Comparison of ENCODE assay signal across 26 cellular contexts in genomic region chr1:231611111-231611510, GRCh38. TPM values are rescaled to one million over a fixed set of nuclear protein-coding genes. Genes with fewer than 3 reads are reported as not detected.
DNase-seq lines count a peak whose midpoint lies in the region; ATAC-seq and TF ChIP-seq lines count a peak whose summit lies in the region.
"Had no signal": no experiment of that assay in that cellular context is flagged by ENCODE, and none has a peak within 500 bp of the region (broad histone marks: within the 10 kb centered on the region; RNA-seq: fewer than 3 reads in every experiment).

No MANE protein-coding gene starts in this region.

- H3K56ac ChIP-seq in H9 (ENCODE audit: insufficient read length, low read depth, low read length), result no peak overlapping the region

- no peak overlapping the region for H3T11ph ChIP-seq in H9 (ENCODE audit: low read length)

- H3K4me3 Mint-ChIP-seq in activated naive CD8-positive, alpha-beta T cell, result peak overlapping the region; percentile 9
- H3K4me3 Mint-ChIP-seq in activated naive CD8-positive, alpha-beta T cell treated with anti-CD3 and anti-CD28 coated beads, Interleukin-2, amount 50 U/mL, for 24 hours, result no peak overlapping the region
- peak overlapping the region in 1 of 3 donors; percentile 76 for H3K4me3 Mint-ChIP-seq in T-cell
- H3K4me3 Mint-ChIP-seq in stimulated activated naive B cell treated with anti-CD40 and anti-IgM and Interleukin-4, amounts not matched to agents 10 μg/mL and 1 μg/mL and 100 μg/mL, for 72 hours, result no peak overlapping the region
- no peak overlapping the region for H3K4me3 Mint-ChIP-seq in stimulated activated naive CD8-positive, alpha-beta T cell treated with anti-CD3 and anti-CD28 coated beads, Interleukin-15, amount 100 ng/mL, for 72 hours
- H3K4me3 Mint-ChIP-seq in H9, result no peak overlapping the region
- H3K4me3 Mint-ChIP-seq: activated T-cell treated with anti-CD3 and anti-CD28 coated beads, Interleukin-2, amount 50 U/mL, for 4 hours; neural progenitor cell had no signal

- no peak overlapping the region for H3K9ac ChIP-seq in H9 (ENCODE audit: extremely low read depth, insufficient read length, low read length)
- H3K9ac ChIP-seq: neural progenitor cell had no signal

- peak; percentile 30 for DNase-seq in DMS 273 (lab: John Stamatoyannopoulos, UW; ENCODE audit: unreplicated experiment)
- no peak for DNase-seq in DMS 273 treated with DMSO at 0.1 percent for 48 hours (lab: John Stamatoyannopoulos, UW)
- no peak for DNase-seq in activated naive CD8-positive, alpha-beta T cell treated with anti-CD3 and anti-CD28 coated beads, Interleukin-2, amount 50 U/mL, for 24 hours
- no peak for DNase-seq in T-cell
- DNase-seq in stimulated activated naive B cell treated with anti-CD40 and anti-IgM and Interleukin-4, amounts not matched to agents 10 μg/mL and 1 μg/mL and 100 μg/mL, for 72 hours, result no peak
- no peak for DNase-seq in stimulated activated naive CD8-positive, alpha-beta T cell treated with anti-CD3 and anti-CD28 coated beads, Interleukin-15, amount 100 ng/mL, for 72 hours
- DNase-seq in H9, result no peak
- DNase-seq: activated gamma-delta T cell treated with Interleukin-2 at 50 U/mL for 16 hours; activated T-cell treated with anti-CD3 and anti-CD28 coated beads, Interleukin-2, amount 50 U/mL, for 4 hours; body of pancreas; cerebellar nuclear complex; foreskin fibroblast; H7; KG1; NCI-H1417 treated with DMSO at 0.1 percent for 48 hours; NCI-H2029 treated with DMSO at 0.1 percent for 48 hours; NCI-H226; pancreas; SJCRH30; stimulated activated naive CD4-positive, alpha-beta T cell treated with Interleukin-2 at 50 U/mL for 16 hours; upper lobe of right lung had no signal

- H2AK5ac ChIP-seq in H9 (ENCODE audit: insufficient read length, low read length), result no peak overlapping the region

- no peak overlapping the region for H2AFZ ChIP-seq in H9 (ENCODE audit: low read length)
- H2AFZ ChIP-seq: neural progenitor cell had no signal

- peaks cover 51% of the 10 kb centered on the region for H3K4me1 Mint-ChIP-seq in activated naive CD8-positive, alpha-beta T cell (ENCODE audit: low read depth)
- H3K4me1 Mint-ChIP-seq in activated naive CD8-positive, alpha-beta T cell treated with anti-CD3 and anti-CD28 coated beads, Interleukin-2, amount 50 U/mL, for 24 hours, result peaks cover 45% of the 10 kb centered on the region
- H3K4me1 Mint-ChIP-seq in T-cell (peaks cover 54 to 61% (median 54%) of the 10 kb centered on the region in 3 donors), H9 (no peaks in the 10 kb centered on the region)
- H3K4me1 Mint-ChIP-seq in stimulated activated naive B cell treated with anti-CD40 and anti-IgM and Interleukin-4, amounts not matched to agents 10 μg/mL and 1 μg/mL and 100 μg/mL, for 72 hours, result peaks cover 48 to 56% of the 10 kb centered on the region in 2 donors
- peaks cover 56% of the 10 kb centered on the region for H3K4me1 Mint-ChIP-seq in stimulated activated naive CD8-positive, alpha-beta T cell treated with anti-CD3 and anti-CD28 coated beads, Interleukin-15, amount 100 ng/mL, for 72 hours
- H3K4me1 Mint-ChIP-seq: neural progenitor cell had no signal

- no peak overlapping the region for H4K91ac ChIP-seq in H9 (ENCODE audit: insufficient read length, low read depth, low read length)

- H2BK5ac ChIP-seq in H9 (ENCODE audit: insufficient read length, low read length), result no peak overlapping the region

- H4K8ac ChIP-seq in H9 (replicated peaks; ENCODE audit: insufficient read length, low read depth, low read length), result no peak overlapping the region

- no peaks in the 10 kb centered on the region for H3K79me1 ChIP-seq in H9 (ENCODE audit: insufficient read depth, low read depth, low read length, poor library complexity, severe bottlenecking)

- H3K4me2 ChIP-seq in H9 (ENCODE audit: insufficient read depth, insufficient read length, low read length), result no peak overlapping the region
- H3K4me2 ChIP-seq: neural progenitor cell had no signal

- no peak overlapping the region for H3K23ac ChIP-seq in H9 (ENCODE audit: insufficient read length, low read depth, low read length)

- peaks cover 10% of the 10 kb centered on the region for H3K36me3 Mint-ChIP-seq in activated naive CD8-positive, alpha-beta T cell
- peaks cover 5% of the 10 kb centered on the region for H3K36me3 Mint-ChIP-seq in activated naive CD8-positive, alpha-beta T cell treated with anti-CD3 and anti-CD28 coated beads, Interleukin-2, amount 50 U/mL, for 24 hours (ENCODE audit: low read depth)
- no peaks in the 10 kb centered on the region for H3K36me3 Mint-ChIP-seq in T-cell
- peaks cover 4 to 15% of the 10 kb centered on the region in 2 donors for H3K36me3 Mint-ChIP-seq in stimulated activated naive B cell treated with anti-CD40 and anti-IgM and Interleukin-4, amounts not matched to agents 10 μg/mL and 1 μg/mL and 100 μg/mL, for 72 hours
- no peaks in the 10 kb centered on the region for H3K36me3 Mint-ChIP-seq in H9 (ENCODE audit: insufficient read depth in 1 of 3, low read depth in 3 of 3)
- H3K36me3 Mint-ChIP-seq: neural progenitor cell had no signal

- H3K79me2 ChIP-seq in H9 (ENCODE audit: insufficient read depth, low read length), result no peaks in the 10 kb centered on the region

- H3K27me3 ChIP-seq in H9 (ENCODE audit: insufficient read depth, low read length), result no peaks in the 10 kb centered on the region
- H3K27me3 ChIP-seq: body of pancreas, pancreas, SJCRH30, upper lobe of right lung had no signal

- no peak overlapping the region for H2BK12ac ChIP-seq in H9 (ENCODE audit: insufficient read length, low read depth, low read length)

- no peak overlapping the region for H2BK20ac ChIP-seq in H9 (ENCODE audit: low read depth, low read length, poor library complexity, severe bottlenecking)

- CTCF ChIA-PET in T-cell (lab: Charles Lee), result interaction anchor here in 1 of 2 donors (0.8 kb wide), 1 partner anchor 15 kb away, joined by 3 read pairs; no protein-coding TSS in a partner anchor

- H3K9me3 Mint-ChIP-seq in activated naive CD8-positive, alpha-beta T cell (ENCODE audit: low read depth), result peaks cover 7% of the 10 kb centered on the region
- peaks cover 15% of the 10 kb centered on the region for H3K9me3 Mint-ChIP-seq in activated naive CD8-positive, alpha-beta T cell treated with anti-CD3 and anti-CD28 coated beads, Interleukin-2, amount 50 U/mL, for 24 hours
- H3K9me3 Mint-ChIP-seq in T-cell (peaks cover 5 to 13% (median 6%) of the 10 kb centered on the region in 3 donors), H9 (no peaks in the 10 kb centered on the region; a peak in 3 of 5 replicates)
- peaks cover 2 to 11% of the 10 kb centered on the region in 2 donors for H3K9me3 Mint-ChIP-seq in stimulated activated naive B cell treated with anti-CD40 and anti-IgM and Interleukin-4, amounts not matched to agents 10 μg/mL and 1 μg/mL and 100 μg/mL, for 72 hours
- peaks cover 16 to 32% of the 10 kb centered on the region in 2 donors for H3K9me3 Mint-ChIP-seq in stimulated activated naive CD8-positive, alpha-beta T cell treated with anti-CD3 and anti-CD28 coated beads, Interleukin-15, amount 100 ng/mL, for 72 hours

- no peak for TF ChIP-seq CTCF in H9 (conservative IDR thresholded peaks at IDR 0.05)

- no peak overlapping the region for H2BK15ac ChIP-seq in H9 (ENCODE audit: low read depth, low read length)

- no peak for ATAC-seq in activated naive CD8-positive, alpha-beta T cell treated with anti-CD3 and anti-CD28 coated beads, Interleukin-2, amount 50 U/mL, for 24 hours
- ATAC-seq in T-cell (replicated peaks in 1 of 4), result no peak
- no peak for ATAC-seq in stimulated activated naive B cell treated with anti-CD40 and anti-IgM and Interleukin-4, amounts not matched to agents 10 μg/mL and 1 μg/mL and 100 μg/mL, for 72 hours (replicated peaks)
- no peak for ATAC-seq in stimulated activated naive CD8-positive, alpha-beta T cell treated with anti-CD3 and anti-CD28 coated beads, Interleukin-15, amount 100 ng/mL, for 72 hours
- ATAC-seq: body of pancreas, left lobe of liver had no signal

- no peaks in the 10 kb centered on the region for H3K4me1 ChIP-seq in H9 (ENCODE audit: insufficient read depth, low read length)
- H3K4me1 ChIP-seq: body of pancreas, esophagus muscularis mucosa, neural progenitor cell, pancreas, SJCRH30 had no signal

- H3K14ac ChIP-seq in H9 (ENCODE audit: insufficient read depth, low read length), result no peak overlapping the region

- H4K20me1 ChIP-seq in H9 (ENCODE audit: control insufficient read depth, insufficient read depth, insufficient read length), result no peaks in the 10 kb centered on the region

- H3K23me2 ChIP-seq in H9 (ENCODE audit: insufficient read length, low read depth, low read length, poor library complexity, severe bottlenecking), result no peaks in the 10 kb centered on the region

- no peak overlapping the region for H4K5ac ChIP-seq in H9 (ENCODE audit: insufficient read length, low read depth, low read length)

- no peak overlapping the region for H3K18ac ChIP-seq in H9 (ENCODE audit: insufficient read length, low read depth, low read length)

- H3K27me3 Mint-ChIP-seq in activated naive CD8-positive, alpha-beta T cell, result no peaks in the 10 kb centered on the region
- H3K27me3 Mint-ChIP-seq in activated naive CD8-positive, alpha-beta T cell treated with anti-CD3 and anti-CD28 coated beads, Interleukin-2, amount 50 U/mL, for 24 hours, result no peaks in the 10 kb centered on the region
- H3K27me3 Mint-ChIP-seq in T-cell (no peaks in the 10 kb centered on the region), H9 (ENCODE audit: low read depth) (peaks cover 77% of the 10 kb centered on the region)
- H3K27me3 Mint-ChIP-seq in stimulated activated naive B cell treated with anti-CD40 and anti-IgM and Interleukin-4, amounts not matched to agents 10 μg/mL and 1 μg/mL and 100 μg/mL, for 72 hours, result peaks cover 10 to 25% of the 10 kb centered on the region in 2 donors
- H3K27me3 Mint-ChIP-seq in stimulated activated naive CD8-positive, alpha-beta T cell treated with anti-CD3 and anti-CD28 coated beads, Interleukin-15, amount 100 ng/mL, for 72 hours, result no peaks in the 10 kb centered on the region

- WGBS in H9 (ENCODE audit: extremely low coverage, insufficient read length, low lambda C conversion rate), result no CpG with 5 or more reads among the region's 5 CpGs

- no peak overlapping the region for H3K4ac ChIP-seq in H9 (ENCODE audit: low read depth, low read length)

- POLR2A ChIA-PET in T-cell (lab: Charles Lee), result interaction anchor here in 1 of 2 donors (0.7 kb wide), 1 partner anchor 248 kb away, joined by 3 read pairs; no protein-coding TSS in a partner anchor

- H3K9me3 ChIP-seq in H9 (ENCODE audit: control insufficient read depth, low read depth, low read length), result no peaks in the 10 kb centered on the region
- H3K9me3 ChIP-seq: body of pancreas, esophagus muscularis mucosa, pancreas, SJCRH30, upper lobe of right lung had no signal

- no peak overlapping the region for H3K27ac ChIP-seq in H9 (ENCODE audit: insufficient read length, low read depth, low read length)
- H3K27ac ChIP-seq: 22Rv1, body of pancreas, esophagus muscularis mucosa, neural progenitor cell, pancreas, SJCRH30, upper lobe of right lung had no signal

- no peak overlapping the region for H2BK120ac ChIP-seq in H9 (ENCODE audit: low read depth, low read length, poor library complexity, severe bottlenecking)

- H3K27ac Mint-ChIP-seq in activated naive CD8-positive, alpha-beta T cell, result peak overlapping the region; percentile 92
- H3K27ac Mint-ChIP-seq in activated naive CD8-positive, alpha-beta T cell treated with anti-CD3 and anti-CD28 coated beads, Interleukin-2, amount 50 U/mL, for 24 hours, result no peak overlapping the region
- H3K27ac Mint-ChIP-seq in T-cell (peak overlapping the region; percentile 87 to 93), H9 (no peak overlapping the region)
- H3K27ac Mint-ChIP-seq in stimulated activated naive B cell treated with anti-CD40 and anti-IgM and Interleukin-4, amounts not matched to agents 10 μg/mL and 1 μg/mL and 100 μg/mL, for 72 hours, result peak overlapping the region; percentile 11
- no peak overlapping the region for H3K27ac Mint-ChIP-seq in stimulated activated naive CD8-positive, alpha-beta T cell treated with anti-CD3 and anti-CD28 coated beads, Interleukin-15, amount 100 ng/mL, for 72 hours
- H3K27ac Mint-ChIP-seq: neural progenitor cell had no signal

RNA-seq across cellular contexts. Expression of gene DISC1, which starts 15.5 kb away (rescaled TPM):
- total RNA-seq in T-cell, result 10 to 100 TPM; 12.9 to 37.0 (median 14.6) TPM
- 2.1 and 2.5 TPM in 2 replicates for total RNA-seq in H9 (2021)

Comparison
In these comparisons a context has a peak if more than half of its experiments do, and no peak if none do; other contexts are left out.
1. H3K27ac Mint-ChIP-seq: peak in activated naive CD8-positive, alpha-beta T cell (single experiment), T-cell (2 of 2) and stimulated activated naive B cell treated with anti-CD40 and anti-IgM and Interleukin-4, amounts not matched to agents 10 μg/mL and 1 μg/mL and 100 μg/mL, for 72 hours (single experiment); none in activated naive CD8-positive, alpha-beta T cell treated with anti-CD3 and anti-CD28 coated beads, Interleukin-2, amount 50 U/mL, for 24 hours (single experiment), stimulated activated naive CD8-positive, alpha-beta T cell treated with anti-CD3 and anti-CD28 coated beads, Interleukin-15, amount 100 ng/mL, for 72 hours (0 of 2) and H9 (0 of 3).